Comparison of ENCODE assay signal across 38 cellular contexts in genomic region chr9:82154573-82154972, GRCh38.
"Had no signal": no experiment of that assay in that cellular context is flagged by ENCODE, and none has a peak within 500 bp of the region (broad histone marks: within the 10 kb centered on the region; RNA-seq: fewer than 3 reads in every experiment).

No MANE protein-coding gene starts in this region.

- H3K27ac ChIP-seq: ascending aorta, cardiac muscle cell, colonic mucosa, PC-9, RWPE1, WERI-Rb-1 had no signal

- DNase-seq: activated CD4-positive, alpha-beta memory T cell treated with anti-CD3 and anti-CD28 coated beads, Interleukin-2, amount 10 ng/mL, durations not matched to agents 7 days and 5 days; activated CD4-positive, alpha-beta T cell treated with anti-CD3 and anti-CD28 coated beads for 1 hour; activated CD4-positive, alpha-beta T cell treated with anti-CD3 and anti-CD28 coated beads for 48 hours; activated CD4-positive, CD25-positive, alpha-beta regulatory T cell; activated CD8-positive, alpha-beta memory T cell treated with anti-CD3 and anti-CD28 coated beads for 24 hours; activated CD8-positive, alpha-beta memory T cell treated with anti-CD3 and anti-CD28 coated beads, Interleukin-2, amount 10 ng/mL, durations not matched to agents 7 days and 5 days; activated CD8-positive, alpha-beta memory T cell treated with anti-CD3 and anti-CD28 coated beads, Interleukin-2, amount 50 U/mL, for 48 hours; activated effector memory CD4-positive, alpha-beta T cell treated with anti-CD3 and anti-CD28 coated beads, Interleukin-2, amount 50 U/mL, for 16 hours; activated naive CD4-positive, alpha-beta T cell; activated naive CD4-positive, alpha-beta T cell treated with anti-CD3 and anti-CD28 coated beads, Interleukin-2, amount 50 U/mL, for 16 hours; activated naive CD8-positive, alpha-beta T cell treated with anti-CD3 and anti-CD28 coated beads for 36 hours; activated T-cell treated with anti-CD3 and anti-CD28 coated beads, Interleukin-2, amount 50 U/mL, for 72 hours; amygdala; colonic mucosa; Kasumi-1; MG63; NCI-H1092 treated with DMSO at 0.1 percent for 48 hours; NCI-H1417; NCI-H146; NCI-H187; NCI-H2029 treated with DMSO at 0.1 percent for 48 hours; NCI-H2107; NCI-H2171; NCI-H446; NCI-H510A treated with DMSO at 0.1 percent for 48 hours; NCI-H526 treated with DMSO at 0.1 percent for 48 hours; NCI-H82; PC-9; SW 1271; T-helper 1 cell; T1000; WERI-Rb-1 had no signal

- H3K27ac Mint-ChIP-seq: activated CD4-positive, alpha-beta memory T cell treated with anti-CD3 and anti-CD28 coated beads, Interleukin-2, amount 10 ng/mL, durations not matched to agents 7 days and 5 days; activated CD8-positive, alpha-beta memory T cell treated with anti-CD3 and anti-CD28 coated beads, Interleukin-2, amount 10 ng/mL, durations not matched to agents 7 days and 5 days; activated naive CD8-positive, alpha-beta T cell treated with anti-CD3 and anti-CD28 coated beads for 36 hours; activated T-cell treated with anti-CD3 and anti-CD28 coated beads, Interleukin-2, amount 50 U/mL, for 72 hours; activated T-helper 17 cell treated with anti-CD3 and anti-CD28 coated beads, Interleukin-2, amount 50 U/mL, for 72 hours had no signal

- H2AFZ ChIP-seq: PC-9 had no signal

- H3K36me3 Mint-ChIP-seq: activated CD8-positive, alpha-beta memory T cell treated with anti-CD3 and anti-CD28 coated beads, Interleukin-2, amount 10 ng/mL, durations not matched to agents 7 days and 5 days; activated naive CD8-positive, alpha-beta T cell treated with anti-CD3 and anti-CD28 coated beads for 36 hours had no signal

- H3K4me3 ChIP-seq: ascending aorta, cardiac muscle cell, colonic mucosa, MG63, PC-9 had no signal

- H3K4me1 ChIP-seq: ascending aorta, colonic mucosa had no signal

- H3K4me3 Mint-ChIP-seq: activated CD4-positive, alpha-beta memory T cell treated with anti-CD3 and anti-CD28 coated beads, Interleukin-2, amount 10 ng/mL, durations not matched to agents 7 days and 5 days; activated CD8-positive, alpha-beta memory T cell treated with anti-CD3 and anti-CD28 coated beads, Interleukin-2, amount 10 ng/mL, durations not matched to agents 7 days and 5 days; activated naive CD8-positive, alpha-beta T cell treated with anti-CD3 and anti-CD28 coated beads for 36 hours; activated T-cell treated with anti-CD3 and anti-CD28 coated beads, Interleukin-2, amount 50 U/mL, for 72 hours; activated T-helper 17 cell treated with anti-CD3 and anti-CD28 coated beads, Interleukin-2, amount 50 U/mL, for 72 hours; central memory CD8-positive, alpha-beta T cell had no signal

- H3K36me3 ChIP-seq: ascending aorta, cardiac muscle cell, colonic mucosa, MG63, WERI-Rb-1 had no signal

- H3K4me1 Mint-ChIP-seq: activated CD4-positive, alpha-beta memory T cell treated with anti-CD3 and anti-CD28 coated beads, Interleukin-2, amount 10 ng/mL, durations not matched to agents 7 days and 5 days; activated CD8-positive, alpha-beta memory T cell treated with anti-CD3 and anti-CD28 coated beads, Interleukin-2, amount 10 ng/mL, durations not matched to agents 7 days and 5 days; activated T-helper 17 cell treated with anti-CD3 and anti-CD28 coated beads, Interleukin-2, amount 50 U/mL, for 72 hours; central memory CD8-positive, alpha-beta T cell had no signal

- H3K4me2 ChIP-seq: PC-9 had no signal

- H3K27me3 ChIP-seq: ascending aorta, cardiac muscle cell, colonic mucosa, MG63 had no signal

- ATAC-seq: activated CD8-positive, alpha-beta memory T cell treated with anti-CD3 and anti-CD28 coated beads, Interleukin-2, amount 10 ng/mL, durations not matched to agents 7 days and 5 days; activated T-cell treated with anti-CD3 and anti-CD28 coated beads, Interleukin-2, amount 50 U/mL, for 72 hours; activated T-helper 17 cell treated with anti-CD3 and anti-CD28 coated beads, Interleukin-2, amount 50 U/mL, for 72 hours; Right ventricle myocardium inferior had no signal
